24 cellular contexts compared by ENCODE assay signal in the genomic region with DNA sequence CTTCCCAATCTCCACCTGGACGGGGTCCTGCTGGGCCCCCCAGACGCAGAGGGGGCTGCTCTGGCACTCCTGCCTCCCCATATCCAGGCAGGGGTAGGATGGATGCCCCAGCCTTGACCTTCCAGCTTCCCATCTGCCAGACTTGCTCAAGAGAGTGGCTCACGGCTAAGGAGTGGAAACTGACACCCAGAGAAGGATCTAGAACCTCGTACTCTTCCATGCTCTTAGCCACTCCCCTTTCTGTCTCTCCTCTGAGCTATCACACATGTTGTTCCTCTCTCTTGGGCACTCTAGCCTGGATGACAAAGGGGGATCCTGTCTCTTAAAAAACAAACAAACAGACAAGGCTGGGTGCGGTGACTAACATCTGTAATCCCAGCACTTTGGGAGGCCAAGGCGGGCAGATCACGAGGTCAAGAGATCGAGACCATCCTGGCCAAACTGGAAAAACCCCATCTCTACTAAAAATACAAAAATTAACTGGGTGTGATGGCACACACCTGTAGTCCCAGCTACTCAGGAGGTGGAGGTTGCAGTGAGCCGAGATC. TPM values are rescaled to one million over a fixed set of nuclear protein-coding genes. Genes with fewer than 3 reads are reported as not detected.
DNase-seq lines count a peak whose midpoint lies in the region; ATAC-seq and TF ChIP-seq lines count a peak whose summit lies in the region.
"Had no signal": no experiment of that assay in that cellular context is flagged by ENCODE, and none has a peak within 500 bp of the region (broad histone marks: within the 10 kb centered on the region; RNA-seq: fewer than 3 reads in every experiment).

No MANE protein-coding gene starts in this region.

- no peak for TF ChIP-seq EP300 in sigmoid colon (IDR thresholded peaks at IDR 0.05)

- H3K9me3 ChIP-seq in sigmoid colon = no peaks in the 10 kb centered on the region
- H3K9me3 ChIP-seq: BE2C, Caco-2, uterus had no signal

- DNase-seq in NCI-H2171 treated with DMSO at 0.1 percent for 48 hours (lab: John Stamatoyannopoulos, UW) = peak; percentile 73
- DNase-seq in NCI-H2171 (lab: John Stamatoyannopoulos, UW) = no peak
- no peak for DNase-seq in sigmoid colon
- DNase-seq in activated CD8-positive, alpha-beta T cell treated with anti-CD3 and anti-CD28 coated beads for 36 hours = no peak
- DNase-seq: activated CD4-positive, alpha-beta memory T cell treated with anti-CD3 and anti-CD28 coated beads, Interleukin-2, amount 10 ng/mL, durations not matched to agents 7 days and 5 days; amniotic stem cell; BE2C; Caco-2; foreskin fibroblast; KBM-7; MV-4-11; NCI-H187 treated with DMSO at 0.1 percent for 48 hours; right cardiac atrium; uterus had no signal

- CTCF ChIA-PET in activated CD8-positive, alpha-beta T cell treated with anti-CD3 and anti-CD28 coated beads for 36 hours (lab: Charles Lee) = no interaction called here

- peaks cover 0 to 54% (median 37%) of the 10 kb centered on the region in 4 donors for H3K4me1 ChIP-seq in sigmoid colon
- H3K4me1 ChIP-seq: BE2C had no signal

- 50 to 61% methylated on average over 9 of the region's 9 CpGs for WGBS in sigmoid colon, 2 donors

- no peaks in the 10 kb centered on the region for H3K4me1 Mint-ChIP-seq in activated CD8-positive, alpha-beta T cell treated with anti-CD3 and anti-CD28 coated beads for 36 hours (ENCODE audit: low read depth)
- H3K4me1 Mint-ChIP-seq: activated CD4-positive, alpha-beta memory T cell treated with anti-CD3 and anti-CD28 coated beads, Interleukin-2, amount 10 ng/mL, durations not matched to agents 7 days and 5 days had no signal

- H3K27me3 Mint-ChIP-seq in activated CD8-positive, alpha-beta T cell treated with anti-CD3 and anti-CD28 coated beads for 36 hours = peaks cover 15% of the 10 kb centered on the region

- peak overlapping the region; percentile 79 to 94 (median 84) for H3K27ac ChIP-seq in sigmoid colon
- H3K27ac ChIP-seq: uterus had no signal

- no peak for TF ChIP-seq POLR2A in sigmoid colon (IDR thresholded peaks at IDR 0.05)

- intact Hi-C loops in sigmoid colon (cut with DNase I) = no loop called here
- intact Hi-C loops in activated CD8-positive, alpha-beta T cell treated with anti-CD3 and anti-CD28 coated beads for 36 hours (cut with micrococcal nuclease) = no loop called here

- H3K27me3 ChIP-seq in sigmoid colon = no peaks in the 10 kb centered on the region
- H3K27me3 ChIP-seq: BE2C, uterus had no signal

- POLR2A ChIA-PET in activated CD8-positive, alpha-beta T cell treated with anti-CD3 and anti-CD28 coated beads for 36 hours (lab: Charles Lee) = no interaction called here

- no peak overlapping the region for H3K4me3 ChIP-seq in sigmoid colon
- H3K4me3 ChIP-seq: lung, uterus had no signal

- TF ChIP-seq CTCF in sigmoid colon (IDR thresholded peaks at IDR 0.05) = no peak
- TF ChIP-seq CTCF in activated CD8-positive, alpha-beta T cell treated with anti-CD3 and anti-CD28 coated beads for 36 hours (IDR thresholded peaks at IDR 0.05) = no peak

- H3K4me3 Mint-ChIP-seq in activated CD8-positive, alpha-beta T cell treated with anti-CD3 and anti-CD28 coated beads for 36 hours = no peak overlapping the region
- H3K4me3 Mint-ChIP-seq: activated CD4-positive, alpha-beta memory T cell treated with anti-CD3 and anti-CD28 coated beads, Interleukin-2, amount 10 ng/mL, durations not matched to agents 7 days and 5 days had no signal

- H3K9me3 Mint-ChIP-seq in activated CD8-positive, alpha-beta T cell treated with anti-CD3 and anti-CD28 coated beads for 36 hours = no peaks in the 10 kb centered on the region
- H3K9me3 Mint-ChIP-seq: activated CD4-positive, alpha-beta memory T cell treated with anti-CD3 and anti-CD28 coated beads, Interleukin-2, amount 10 ng/mL, durations not matched to agents 7 days and 5 days had no signal

- ATAC-seq in esophagus mucosa (peak; percentile 78), GM19035 (IDR thresholded peaks at IDR 0.05; ENCODE audit: unreplicated experiment) (no peak)
- ATAC-seq in activated CD8-positive, alpha-beta T cell treated with anti-CD3 and anti-CD28 coated beads for 36 hours = no peak
- ATAC-seq: Panc1, right cardiac atrium had no signal

- no peak overlapping the region for H3K27ac Mint-ChIP-seq in activated CD8-positive, alpha-beta T cell treated with anti-CD3 and anti-CD28 coated beads for 36 hours
- H3K27ac Mint-ChIP-seq: activated CD4-positive, alpha-beta memory T cell treated with anti-CD3 and anti-CD28 coated beads, Interleukin-2, amount 10 ng/mL, durations not matched to agents 7 days and 5 days had no signal

- no peaks in the 10 kb centered on the region for H3K36me3 Mint-ChIP-seq in activated CD8-positive, alpha-beta T cell treated with anti-CD3 and anti-CD28 coated beads for 36 hours (ENCODE audit: low read depth)

- no peaks in the 10 kb centered on the region for H3K36me3 ChIP-seq in sigmoid colon
- H3K36me3 ChIP-seq: BE2C, uterus had no signal

RNA-seq across cellular contexts. Expression of a gene that starts 12.2 kb away (rescaled TPM):
- total RNA-seq in esophagus mucosa = not detected
- total RNA-seq in sigmoid colon = not detected
- polyA plus RNA-seq in sigmoid colon = not detected
- total RNA-seq in activated CD8-positive, alpha-beta T cell treated with anti-CD3 and anti-CD28 coated beads for 36 hours = not detected
- total RNA-seq: A172; Caco-2; Daoy; dermis microvascular lymphatic vessel endothelial cell; endothelial cell of umbilical vein; lung; omental fat pad; right cardiac atrium; T-helper 2 cell treated with Interferon-gamma antibody and Interleukin-4, amounts not matched to agents 100 ng/mL and 5 ng/mL, for 36 hours; uterus had no signal
- polyA plus RNA-seq: endothelial cell of umbilical vein, lung, right cardiac atrium had no signal

RNA-seq across cellular contexts. Expression of a gene that starts 21.1 kb away (rescaled TPM):
- total RNA-seq in esophagus mucosa = 217 TPM
- 100 to 1,000 TPM; 242 to 447 (median 353) TPM for total RNA-seq in sigmoid colon
- 100 to 1,000 TPM; 363 to 450 (median 395) TPM for polyA plus RNA-seq in sigmoid colon
- 100 to 1,000 TPM; 233 to 237 TPM for total RNA-seq in activated CD8-positive, alpha-beta T cell treated with anti-CD3 and anti-CD28 coated beads for 36 hours

RNA-seq across cellular contexts. Expression of a gene that starts 22.2 kb away (rescaled TPM):
- total RNA-seq in esophagus mucosa (4.1 TPM), sigmoid colon (10 to 100 TPM in 1 of 4 donors, 1 to 10 TPM in 3; 6.1 to 14.4 (median 8.1) TPM)
- 1 to 10 TPM; 1.6 to 6.4 (median 2.4) TPM for polyA plus RNA-seq in sigmoid colon
- total RNA-seq in activated CD8-positive, alpha-beta T cell treated with anti-CD3 and anti-CD28 coated beads for 36 hours = 1 to 10 TPM; 1.2 to 2.5 TPM

RNA-seq across cellular contexts. Expression of a gene that starts 31.2 kb away (rescaled TPM):
- total RNA-seq in esophagus mucosa (104 TPM), sigmoid colon (under 1 TPM in 1 of 4 donors, not detected in 3; 0.83 TPM)
- polyA plus RNA-seq in sigmoid colon = 100 to 1,000 TPM in 1 of 3 donors, 10 to 100 TPM in 2; 24.6 to 168 (median 34.4) TPM
- not detected for total RNA-seq in activated CD8-positive, alpha-beta T cell treated with anti-CD3 and anti-CD28 coated beads for 36 hours
- total RNA-seq: A172; activated CD4-positive, alpha-beta memory T cell treated with anti-CD3 and anti-CD28 coated beads, Interleukin-2, amount 10 ng/mL, durations not matched to agents 7 days and 5 days; Daoy; dermis microvascular lymphatic vessel endothelial cell; endothelial cell of umbilical vein; omental fat pad; right cardiac atrium; T-helper 2 cell treated with Interferon-gamma antibody and Interleukin-4, amounts not matched to agents 100 ng/mL and 5 ng/mL, for 36 hours had no signal
- polyA plus RNA-seq: endothelial cell of umbilical vein, right cardiac atrium had no signal

RNA-seq across cellular contexts. Expression of a gene that starts 31.6 kb away (rescaled TPM):
- total RNA-seq in esophagus mucosa = 2.7 TPM
- 10 to 100 TPM in 2 of 4 donors, 1 to 10 TPM in 2; 4.9 to 18.6 (median 9.7) TPM for total RNA-seq in sigmoid colon
- polyA plus RNA-seq in sigmoid colon = 10 to 100 TPM in 1 of 3 donors, 1 to 10 TPM in 2; 3.6 to 13.7 (median 3.7) TPM
- total RNA-seq in activated CD8-positive, alpha-beta T cell treated with anti-CD3 and anti-CD28 coated beads for 36 hours = 1 to 10 TPM; 2.1 to 2.8 TPM
